ENCODE assay signal across 9 cellular contexts in genomic region chr9:71895122-71895521, GRCh38. TPM values are rescaled to one million over a fixed set of nuclear protein-coding genes. Genes with fewer than 3 reads are reported as not detected.
A peak's percentile ranks its signal among the peaks of the same experiment; 100 is the strongest.
DNase-seq lines count a peak whose midpoint lies in the region; ATAC-seq lines count a peak whose summit lies in the region.
"Had no signal": no experiment of that assay in that cellular context is flagged by ENCODE, and none has a peak within 500 bp of the region (broad histone marks: within the 10 kb centered on the region; RNA-seq: fewer than 3 reads in every experiment).

No MANE protein-coding gene starts in this region.

- DNase-seq in NCI-H226 (peak; percentile 12), NCI-H146 (lab: John Stamatoyannopoulos, UW) (no peak), DMS153 treated with DMSO at 0.1 percent for 48 hours (lab: John Stamatoyannopoulos, UW; ENCODE audit: unreplicated experiment) (no peak), amniotic stem cell (lab: John Stamatoyannopoulos, UW) (no peak)
- no peak for DNase-seq in stimulated activated CD4-positive, alpha-beta T cell treated with anti-CD3 and anti-CD28 coated beads, Interleukin-15, amount 100 ng/mL, for 24 hours
- DNase-seq: stimulated activated CD4-positive, alpha-beta T cell treated with anti-CD3 and anti-CD28 coated beads, Interleukin-2, amount 100 ng/mL, for 48 hours had no signal

- ATAC-seq in GM18502 (IDR thresholded peaks at IDR 0.05; ENCODE audit: poor library complexity, unreplicated experiment): peak; percentile 48
- peak; percentile 51 for ATAC-seq in GM21786 (IDR thresholded peaks at IDR 0.05; ENCODE audit: unreplicated experiment)
- peak; percentile 68 for ATAC-seq in esophagus mucosa

RNA-seq across cellular contexts. Expression of gene ABHD17B, which starts 15.9 kb away (rescaled TPM):
- 13.4 TPM for total RNA-seq in esophagus mucosa

RNA-seq across cellular contexts. Expression of gene C9orf85, which starts 16.3 kb away (rescaled TPM):
- 10.6 TPM for total RNA-seq in esophagus mucosa
